Comparison of ENCODE assay signal across 1 cellular context in genomic region chr10:58268946-58269831, GRCh38.
A peak's percentile ranks its signal among the peaks of the same experiment; 100 is the strongest.
TF ChIP-seq lines count a peak whose summit lies in the region.

CISD1 (plus strand) TSS chr10:58269162; CDS start chr10:58269274, 112 bp downstream.

TF ChIP-seq in HEK293, 187 proteins besides CTCF, POLR2A, EP300 and RAD21 (continued from another document):
- TF ChIP-seq ZNF580 (tag by site-specific recombination; IDR thresholded peaks at IDR 0.05) (peak; percentile 97), ZNF366 (tag by site-specific recombination; conservative IDR thresholded peaks at IDR 0.05) (peak; percentile 88), SCRT2 (tag by site-specific recombination; IDR thresholded peaks at IDR 0.05) (peak; percentile 78), ZNF146 (tag by site-specific recombination; IDR thresholded peaks at IDR 0.05) (no peak), ZNF10 (tag by site-specific recombination; IDR thresholded peaks at IDR 0.05) (peak; percentile 8; the same call in 1 of the 2 replicates), PRDM6 (tag by site-specific recombination; IDR thresholded peaks at IDR 0.05) (peak; percentile 98), OSR2 (tag by site-specific recombination; IDR thresholded peaks at IDR 0.05) (no peak), ZNF175 (tag by site-specific recombination; IDR thresholded peaks at IDR 0.05) (no peak), ZFP37 (tag by site-specific recombination; IDR thresholded peaks at IDR 0.05) (peak; percentile 84), ZNF426 (tag by site-specific recombination; IDR thresholded peaks at IDR 0.05) (no peak), ZBTB8A (tag by site-specific recombination; IDR thresholded peaks at IDR 0.05) (peak; percentile 72), ZBTB21 (tag by site-specific recombination; IDR thresholded peaks at IDR 0.05) (no peak), ZNF792 (tag by site-specific recombination; IDR thresholded peaks at IDR 0.05) (0 out of 2 replicates have a peak, but pooled peaks have one; percentile 41), KLF8 (tag by site-specific recombination; IDR thresholded peaks at IDR 0.05) (peak; percentile 81), KLF16 (tag by site-specific recombination; IDR thresholded peaks at IDR 0.05) (peak; percentile 92), GFI1B (tag by site-specific recombination; IDR thresholded peaks at IDR 0.05) (peak; percentile 89), ZNF600 (tag by site-specific recombination; IDR thresholded peaks at IDR 0.05) (peak; percentile 87), ZSCAN4 (tag by site-specific recombination; IDR thresholded peaks at IDR 0.05) (0 out of 2 replicates have a peak, but pooled peaks have one; percentile 30), ZBTB26 (tag by site-specific recombination; optimal IDR thresholded peaks at IDR 0.05) (peak; percentile 96), ZNF174 (tag by site-specific recombination; IDR thresholded peaks at IDR 0.05) (no peak), ZNF354C (tag by site-specific recombination; IDR thresholded peaks at IDR 0.05; ENCODE audit: borderline replicate concordance, low read depth) (no peak), ZBTB1 (tag by site-specific recombination; IDR thresholded peaks at IDR 0.05) (no peak), IKZF3 (tag by site-specific recombination; IDR thresholded peaks at IDR 0.05) (peak; percentile 69), ZBTB10 (tag by site-specific recombination; IDR thresholded peaks at IDR 0.05) (peak; percentile 56; the same call in 1 of the 2 replicates), ZEB2 (tag by site-specific recombination; IDR thresholded peaks at IDR 0.05) (peak; percentile 78), ZNF2 (tag by site-specific recombination; IDR thresholded peaks at IDR 0.05) (peak; percentile 79; the same call in 1 of the 2 replicates), ZNF843 (tag by site-specific recombination; IDR thresholded peaks at IDR 0.05) (peak; percentile 39; the same call in 1 of the 2 replicates), ZNF416 (tag by site-specific recombination; IDR thresholded peaks at IDR 0.05) (no peak)
